1 cellular context compared by ENCODE assay signal in the genomic region with DNA sequence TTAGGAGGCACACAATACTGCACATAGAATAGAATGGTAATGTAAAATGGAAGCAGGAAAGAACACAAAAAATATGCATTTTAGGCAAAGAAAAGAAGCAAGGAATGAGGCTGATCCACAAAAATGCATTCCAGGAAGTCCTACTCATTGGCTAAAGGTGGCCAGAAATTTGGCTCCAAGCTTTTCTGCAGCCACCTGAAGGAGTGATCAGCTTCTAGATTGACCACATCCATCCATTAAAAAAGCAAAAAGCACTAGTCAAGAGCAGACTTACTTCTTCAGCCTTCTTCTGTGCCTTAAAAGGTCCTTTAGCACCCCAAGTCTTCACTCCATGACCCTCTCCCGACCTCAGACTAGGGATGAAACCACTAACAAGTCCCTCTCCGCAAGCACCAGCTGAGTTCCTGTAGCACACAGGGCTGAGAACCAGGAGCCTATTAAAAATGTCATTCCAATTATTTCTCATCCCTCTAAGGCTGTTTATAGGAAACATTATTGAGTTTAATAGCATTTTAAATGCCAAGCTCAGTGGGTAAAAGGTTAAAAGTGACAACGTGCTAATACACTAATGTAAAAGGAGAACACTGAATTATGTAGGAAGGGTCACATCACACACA.
TF ChIP-seq lines count a peak whose summit lies in the region.

No MANE protein-coding gene starts in this region.

TF ChIP-seq in SK-N-SH treated with all-trans-retinoic acid at 6 μM for 48 hours, 23 proteins besides CTCF, POLR2A, EP300 and RAD21 (continued from another document):
- TF ChIP-seq, protein P1, sequence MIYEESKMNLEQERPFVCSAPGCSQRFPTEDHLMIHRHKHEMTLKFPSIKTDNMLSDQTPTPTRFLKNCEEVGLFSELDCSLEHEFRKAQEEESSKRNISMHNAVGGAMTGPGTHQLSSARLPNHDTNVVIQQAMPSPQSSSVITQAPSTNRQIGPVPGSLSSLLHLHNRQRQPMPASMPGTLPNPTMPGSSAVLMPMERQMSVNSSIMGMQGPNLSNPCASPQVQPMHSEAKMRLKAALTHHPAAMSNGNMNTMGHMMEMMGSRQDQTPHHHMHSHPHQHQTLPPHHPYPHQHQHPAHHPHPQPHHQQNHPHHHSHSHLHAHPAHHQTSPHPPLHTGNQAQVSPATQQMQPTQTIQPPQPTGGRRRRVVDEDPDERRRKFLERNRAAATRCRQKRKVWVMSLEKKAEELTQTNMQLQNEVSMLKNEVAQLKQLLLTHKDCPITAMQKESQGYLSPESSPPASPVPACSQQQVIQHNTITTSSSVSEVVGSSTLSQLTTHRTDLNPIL (CRISPR knock-in tag; IDR thresholded peaks at IDR 0.05; ENCODE audit: low read depth): no peak
- TF ChIP-seq ZFP30 (CRISPR knock-in tag; IDR thresholded peaks at IDR 0.05) (no peak), GLIS3 (CRISPR knock-in tag; IDR thresholded peaks at IDR 0.05) (no peak), ISL1 (CRISPR knock-in tag; IDR thresholded peaks at IDR 0.05) (no peak), BACH2 (CRISPR knock-in tag; IDR thresholded peaks at IDR 0.05; ENCODE audit: borderline replicate concordance) (no peak), ZFP3 (CRISPR knock-in tag; IDR thresholded peaks at IDR 0.05) (no peak), ZNF565 (CRISPR knock-in tag; conservative IDR thresholded peaks at IDR 0.05; ENCODE audit: low read depth) (no peak), ZNF8 (CRISPR knock-in tag; IDR thresholded peaks at IDR 0.05) (no peak), TOX (CRISPR knock-in tag; IDR thresholded peaks at IDR 0.05; ENCODE audit: borderline replicate concordance) (no peak), ESRRG (CRISPR knock-in tag; IDR thresholded peaks at IDR 0.05) (no peak), PPARA (CRISPR knock-in tag; IDR thresholded peaks at IDR 0.05; ENCODE audit: borderline replicate concordance) (no peak), ARNTL (CRISPR knock-in tag; IDR thresholded peaks at IDR 0.05; ENCODE audit: borderline replicate concordance, low read depth) (no peak)
- TF ChIP-seq, protein P2, sequence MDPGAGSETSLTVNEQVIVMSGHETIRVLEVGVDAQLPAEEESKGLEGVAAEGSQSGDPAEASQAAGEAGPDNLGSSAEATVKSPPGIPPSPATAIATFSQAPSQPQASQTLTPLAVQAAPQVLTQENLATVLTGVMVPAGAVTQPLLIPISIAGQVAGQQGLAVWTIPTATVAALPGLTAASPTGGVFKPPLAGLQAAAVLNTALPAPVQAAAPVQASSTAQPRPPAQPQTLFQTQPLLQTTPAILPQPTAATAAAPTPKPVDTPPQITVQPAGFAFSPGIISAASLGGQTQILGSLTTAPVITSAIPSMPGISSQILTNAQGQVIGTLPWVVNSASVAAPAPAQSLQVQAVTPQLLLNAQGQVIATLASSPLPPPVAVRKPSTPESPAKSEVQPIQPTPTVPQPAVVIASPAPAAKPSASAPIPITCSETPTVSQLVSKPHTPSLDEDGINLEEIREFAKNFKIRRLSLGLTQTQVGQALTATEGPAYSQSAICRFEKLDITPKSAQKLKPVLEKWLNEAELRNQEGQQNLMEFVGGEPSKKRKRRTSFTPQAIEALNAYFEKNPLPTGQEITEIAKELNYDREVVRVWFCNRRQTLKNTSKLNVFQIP (CRISPR knock-in tag; IDR thresholded peaks at IDR 0.05; ENCODE audit: borderline replicate concordance, low read depth): no peak
- TF ChIP-seq, protein P3, sequence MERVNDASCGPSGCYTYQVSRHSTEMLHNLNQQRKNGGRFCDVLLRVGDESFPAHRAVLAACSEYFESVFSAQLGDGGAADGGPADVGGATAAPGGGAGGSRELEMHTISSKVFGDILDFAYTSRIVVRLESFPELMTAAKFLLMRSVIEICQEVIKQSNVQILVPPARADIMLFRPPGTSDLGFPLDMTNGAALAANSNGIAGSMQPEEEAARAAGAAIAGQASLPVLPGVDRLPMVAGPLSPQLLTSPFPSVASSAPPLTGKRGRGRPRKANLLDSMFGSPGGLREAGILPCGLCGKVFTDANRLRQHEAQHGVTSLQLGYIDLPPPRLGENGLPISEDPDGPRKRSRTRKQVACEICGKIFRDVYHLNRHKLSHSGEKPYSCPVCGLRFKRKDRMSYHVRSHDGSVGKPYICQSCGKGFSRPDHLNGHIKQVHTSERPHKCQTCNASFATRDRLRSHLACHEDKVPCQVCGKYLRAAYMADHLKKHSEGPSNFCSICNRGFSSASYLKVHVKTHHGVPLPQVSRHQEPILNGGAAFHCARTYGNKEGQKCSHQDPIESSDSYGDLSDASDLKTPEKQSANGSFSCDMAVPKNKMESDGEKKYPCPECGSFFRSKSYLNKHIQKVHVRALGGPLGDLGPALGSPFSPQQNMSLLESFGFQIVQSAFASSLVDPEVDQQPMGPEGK (CRISPR knock-in tag; IDR thresholded peaks at IDR 0.05; ENCODE audit: borderline replicate concordance): no peak
TF ChIP-seq in SK-N-SH treated with all-trans-retinoic acid at 6 μM for 48 hours: peak in this region for 0.
